ENCODE assay signal across 8 cellular contexts in the genomic region with DNA sequence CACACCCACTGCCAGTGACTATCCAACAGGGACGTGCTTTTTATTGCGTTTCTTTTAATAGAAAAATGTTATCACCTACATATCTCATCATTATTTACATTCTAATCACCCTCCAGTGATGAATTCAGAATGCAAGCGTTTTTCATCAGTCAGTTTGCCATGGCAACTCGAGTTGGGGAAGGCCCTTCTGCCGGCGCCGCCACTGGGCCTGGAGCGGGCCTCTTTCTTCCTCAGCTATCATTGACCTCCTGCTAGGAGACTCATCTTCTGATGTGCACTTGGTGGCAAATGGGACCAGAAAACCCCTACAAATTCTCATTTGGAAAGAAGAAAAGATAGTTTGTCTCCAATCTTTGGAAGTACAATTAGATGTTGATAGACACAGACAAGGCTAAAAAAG.
"Had no signal": no experiment of that assay in that cellular context is flagged by ENCODE, and none has a peak within 500 bp of the region (broad histone marks: within the 10 kb centered on the region; RNA-seq: fewer than 3 reads in every experiment).

No MANE protein-coding gene starts in this region.

- ATAC-seq: GM23338, HCT116 had no signal

- DNase-seq: GM23248, GOT3, H7, H9, HCEC 1CT, HFFc6 had no signal
